Comparison of ENCODE assay signal across 10 cellular contexts in genomic region chr17:50170662-50171370, GRCh38. TPM values are rescaled to one million over a fixed set of nuclear protein-coding genes. Genes with fewer than 3 reads are reported as not detected.
DNase-seq lines count a peak whose midpoint lies in the region; ATAC-seq and FAIRE-seq lines count a peak whose summit lies in the region.
"Had no signal": no experiment of that assay in that cellular context is flagged by ENCODE, and none has a peak within 500 bp of the region (broad histone marks: within the 10 kb centered on the region; RNA-seq: fewer than 3 reads in every experiment).

No MANE protein-coding gene starts in this region.

- no peak overlapping the region for H3K4me3 Mint-ChIP-seq in activated T-helper 17 cell treated with anti-CD3 and anti-CD28 coated beads, Interleukin-2, amount 50 U/mL, for 72 hours

- H3K9me3 Mint-ChIP-seq in activated T-helper 17 cell treated with anti-CD3 and anti-CD28 coated beads, Interleukin-2, amount 50 U/mL, for 72 hours, result no peaks in the 10 kb centered on the region

- ATAC-seq in Right ventricle myocardium inferior (no peak), HG03175 (IDR thresholded peaks at IDR 0.05; ENCODE audit: unreplicated experiment) (peak; percentile 76)
- ATAC-seq in activated T-helper 17 cell treated with anti-CD3 and anti-CD28 coated beads, Interleukin-2, amount 50 U/mL, for 72 hours (replicated peaks), result peak; percentile 87
- ATAC-seq in stimulated activated naive CD8-positive, alpha-beta T cell treated with anti-CD3 and anti-CD28 coated beads, Interleukin-15, Interleukin-2, amounts not matched to agents 100 U/mL and 50 U/mL, for 24 hours, result no peak

- intact Hi-C loops in Right ventricle myocardium inferior (cut with DNase I), result no loop called here
- intact Hi-C loops in cardiac septum (cut with DNase I), result no loop called here

- no peaks in the 10 kb centered on the region for H3K36me3 Mint-ChIP-seq in activated T-helper 17 cell treated with anti-CD3 and anti-CD28 coated beads, Interleukin-2, amount 50 U/mL, for 72 hours (ENCODE audit: low read depth)

- DNase-seq in Right ventricle myocardium inferior (ENCODE audit: missing footprints) (peak; percentile 56), cardiac septum (ENCODE audit: low spot score) (no peak), amniotic stem cell (lab: John Stamatoyannopoulos, UW) (no peak), HTR-8/SVneo (ENCODE audit: insufficient read length, low spot score) (no peak)
- no peak for DNase-seq in stimulated activated naive CD8-positive, alpha-beta T cell treated with anti-CD3 and anti-CD28 coated beads, Interleukin-15, Interleukin-2, amounts not matched to agents 100 U/mL and 50 U/mL, for 24 hours
- no peak for DNase-seq in stimulated activated CD4-positive, alpha-beta T cell treated with anti-CD3 and anti-CD28 coated beads, Interleukin-4, amount 100 ng/mL, for 1 hour
- DNase-seq: BE2C, NCI-H1048 had no signal

- no peaks in the 10 kb centered on the region for H3K27me3 Mint-ChIP-seq in activated T-helper 17 cell treated with anti-CD3 and anti-CD28 coated beads, Interleukin-2, amount 50 U/mL, for 72 hours

- no peak for FAIRE-seq in HTR-8/SVneo (lab: Jason Lieb, UNC)

- peaks cover 16% of the 10 kb centered on the region for H3K4me1 Mint-ChIP-seq in activated T-helper 17 cell treated with anti-CD3 and anti-CD28 coated beads, Interleukin-2, amount 50 U/mL, for 72 hours

- no peak overlapping the region for H3K27ac Mint-ChIP-seq in activated T-helper 17 cell treated with anti-CD3 and anti-CD28 coated beads, Interleukin-2, amount 50 U/mL, for 72 hours

RNA-seq across cellular contexts. Expression of gene SGCA, which starts 5.0 kb away (rescaled TPM):
- total RNA-seq in Right ventricle myocardium inferior (151 TPM), cardiac septum (159 TPM)
- total RNA-seq in activated T-helper 17 cell treated with anti-CD3 and anti-CD28 coated beads, Interleukin-2, amount 50 U/mL, for 72 hours, result not detected

RNA-seq across cellular contexts. Expression of gene PPP1R9B, which starts 20.3 kb away (rescaled TPM):
- 38.4 TPM for total RNA-seq in Right ventricle myocardium inferior
- 46.1 TPM for total RNA-seq in cardiac septum
- total RNA-seq in activated T-helper 17 cell treated with anti-CD3 and anti-CD28 coated beads, Interleukin-2, amount 50 U/mL, for 72 hours, result 10 to 100 TPM; 73.6 to 89.2 TPM

RNA-seq across cellular contexts. Expression of gene COL1A1, which starts 30.6 kb away (rescaled TPM):
- total RNA-seq in Right ventricle myocardium inferior (28.2 TPM), cardiac septum (142 TPM)
- total RNA-seq in activated T-helper 17 cell treated with anti-CD3 and anti-CD28 coated beads, Interleukin-2, amount 50 U/mL, for 72 hours, result 1 to 10 TPM in 1 of 2 donors, under 1 TPM in 1; 0.37 to 1.9 TPM

RNA-seq across cellular contexts. Expression of gene SAMD14, which starts 40.9 kb away (rescaled TPM):
- 1.7 TPM for total RNA-seq in Right ventricle myocardium inferior
- total RNA-seq in cardiac septum, result 4.4 TPM
- total RNA-seq in activated T-helper 17 cell treated with anti-CD3 and anti-CD28 coated beads, Interleukin-2, amount 50 U/mL, for 72 hours, result 1 to 10 TPM in 1 of 2 donors, under 1 TPM in 1; 0.84 to 6.9 TPM

Comparison
In these comparisons a context has a peak if more than half of its experiments do, and no peak if none do; other contexts are left out.
1. ATAC-seq: peak in HG03175 (single experiment) and activated T-helper 17 cell treated with anti-CD3 and anti-CD28 coated beads, Interleukin-2, amount 50 U/mL, for 72 hours (single experiment); none in Right ventricle myocardium inferior (single experiment) and stimulated activated naive CD8-positive, alpha-beta T cell treated with anti-CD3 and anti-CD28 coated beads, Interleukin-15, Interleukin-2, amounts not matched to agents 100 U/mL and 50 U/mL, for 24 hours (single experiment).
2. RNA of gene SGCA, which starts 5.0 kb away (total RNA-seq): 159 TPM in cardiac septum (single experiment) and 151 TPM in Right ventricle myocardium inferior (single experiment); not detected in activated T-helper 17 cell treated with anti-CD3 and anti-CD28 coated beads, Interleukin-2, amount 50 U/mL, for 72 hours; every median in the first group is over 100 times any median in the second.
3. RNA of gene COL1A1, which starts 30.6 kb away (total RNA-seq): 142 TPM in cardiac septum (single experiment) and 28.2 TPM in Right ventricle myocardium inferior (single experiment); 0.37 to 1.9 TPM in activated T-helper 17 cell treated with anti-CD3 and anti-CD28 coated beads, Interleukin-2, amount 50 U/mL, for 72 hours; every median in the first group is over 10 times any median in the second.